Comparison of ENCODE assay signal across 28 cellular contexts in genomic region chr1:30129001-30129408, GRCh38.
"Had no signal": no experiment of that assay in that cellular context is flagged by ENCODE, and none has a peak within 500 bp of the region (broad histone marks: within the 10 kb centered on the region; RNA-seq: fewer than 3 reads in every experiment).

No MANE protein-coding gene starts in this region.

- H3K27me3 ChIP-seq: ascending aorta, sigmoid colon, uterus had no signal

- H3K4me1 Mint-ChIP-seq: activated CD4-positive, alpha-beta T cell treated with anti-CD3 and anti-CD28 coated beads, Interleukin-2, amount 10 ng/mL, durations not matched to agents 24 days and 14 days; activated naive CD8-positive, alpha-beta T cell treated with anti-CD3 and anti-CD28 coated beads, Interleukin-2, amount 10 ng/mL, durations not matched to agents 7 days and 5 days; stimulated activated effector memory CD8-positive, alpha-beta T cell treated with anti-CD3 and anti-CD28 coated beads, Interleukin-12 subunit alpha, Interleukin-12 subunit beta, amount 100 ng/mL, for 72 hours had no signal

- H3K36me3 Mint-ChIP-seq: activated CD4-positive, alpha-beta memory T cell treated with anti-CD3 and anti-CD28 coated beads for 36 hours; activated naive CD8-positive, alpha-beta T cell treated with anti-CD3 and anti-CD28 coated beads, Interleukin-2, amount 10 ng/mL, durations not matched to agents 7 days and 5 days; brain; stimulated activated effector memory CD8-positive, alpha-beta T cell treated with anti-CD3 and anti-CD28 coated beads, Interleukin-12 subunit alpha, Interleukin-12 subunit beta, amount 100 ng/mL, for 72 hours; T-cell; type B pancreatic cell had no signal

- H3K27me3 Mint-ChIP-seq: activated naive CD8-positive, alpha-beta T cell treated with anti-CD3 and anti-CD28 coated beads, Interleukin-2, amount 10 ng/mL, durations not matched to agents 7 days and 5 days had no signal

- H3K36me3 ChIP-seq: ascending aorta, left lung, sigmoid colon, uterus had no signal

- H3K27ac ChIP-seq: ascending aorta, sigmoid colon, uterus had no signal

- DNase-seq: activated CD4-positive, alpha-beta memory T cell treated with anti-CD3 and anti-CD28 coated beads for 36 hours; activated CD4-positive, alpha-beta T cell treated with anti-CD3 and anti-CD28 coated beads, Interleukin-2, amount 10 ng/mL, durations not matched to agents 24 days and 14 days; activated CD4-positive, CD25-positive, alpha-beta regulatory T cell treated with anti-CD3 and anti-CD28 coated beads, Interleukin-2, amount 50 U/mL, for 72 hours; activated CD8-positive, alpha-beta memory T cell treated with anti-CD3 and anti-CD28 coated beads, Interleukin-2, amount 50 U/mL, for 4 hours; activated effector memory CD4-positive, alpha-beta T cell treated with anti-CD3 and anti-CD28 coated beads, Interleukin-2, amount 50 U/mL, for 16 hours; activated naive CD4-positive, alpha-beta T cell treated with anti-CD3 and anti-CD28 coated beads for 36 hours; activated naive CD8-positive, alpha-beta T cell treated with anti-CD3 and anti-CD28 coated beads, Interleukin-2, amount 10 ng/mL, durations not matched to agents 7 days and 5 days; activated T-cell treated with anti-CD3 and anti-CD28 coated beads, Interleukin-2, amount 50 U/mL, for 1 hour; caudate nucleus; cortex of kidney; effector memory CD8-positive, alpha-beta T cell; foreskin fibroblast; head of caudate nucleus; left lung; sigmoid colon; small intestine; stimulated activated CD4-positive, alpha-beta T cell treated with anti-CD3 and anti-CD28 coated beads, Interleukin-4, amount 100 ng/mL, for 24 hours; T-cell; uterus had no signal

- ATAC-seq: effector memory CD8-positive, alpha-beta T cell; esophagus mucosa; stimulated activated effector memory CD8-positive, alpha-beta T cell treated with anti-CD3 and anti-CD28 coated beads, Interleukin-12 subunit alpha, Interleukin-12 subunit beta, amount 100 ng/mL, for 72 hours; T-cell had no signal

- H3K9me3 Mint-ChIP-seq: activated CD4-positive, alpha-beta memory T cell treated with anti-CD3 and anti-CD28 coated beads for 36 hours; activated CD4-positive, alpha-beta T cell treated with anti-CD3 and anti-CD28 coated beads, Interleukin-2, amount 10 ng/mL, durations not matched to agents 24 days and 14 days; activated naive CD4-positive, alpha-beta T cell treated with anti-CD3 and anti-CD28 coated beads for 36 hours; activated naive CD8-positive, alpha-beta T cell treated with anti-CD3 and anti-CD28 coated beads, Interleukin-2, amount 10 ng/mL, durations not matched to agents 7 days and 5 days; activated T-helper 1 cell treated with anti-CD3 and anti-CD28 coated beads, Interleukin-12 subunit alpha, Interleukin-12 subunit beta, Interleukin-2, Interleukin-4 antibody, amounts not matched to agents 30 ng/mL and 10 ng/mL and 1 ng/mL, durations not matched to agents 14 hours and 24 hours and 36 hours; effector memory CD8-positive, alpha-beta T cell; nephron; stimulated activated effector memory CD8-positive, alpha-beta T cell treated with anti-CD3 and anti-CD28 coated beads, Interleukin-12 subunit alpha, Interleukin-12 subunit beta, amount 100 ng/mL, for 72 hours; stimulated activated naive CD8-positive, alpha-beta T cell treated with anti-CD3 and anti-CD28 coated beads, Interleukin-15, Interleukin-2, amounts not matched to agents 100 ng/mL and 50 ng/mL, for 24 hours; T-cell; T-helper 2 cell treated with Interferon-gamma antibody and Interleukin-4, amounts not matched to agents 5 μg/mL and 100 μg/mL, for 36 hours; type B pancreatic cell had no signal

- H3K4me3 ChIP-seq: ascending aorta, sigmoid colon, uterus had no signal

- H3K4me1 ChIP-seq: ascending aorta, sigmoid colon, uterus had no signal

- H3K4me3 Mint-ChIP-seq: activated CD4-positive, alpha-beta memory T cell treated with anti-CD3 and anti-CD28 coated beads for 36 hours; activated CD4-positive, alpha-beta T cell treated with anti-CD3 and anti-CD28 coated beads, Interleukin-2, amount 10 ng/mL, durations not matched to agents 24 days and 14 days; activated naive CD4-positive, alpha-beta T cell treated with anti-CD3 and anti-CD28 coated beads for 36 hours; activated naive CD8-positive, alpha-beta T cell treated with anti-CD3 and anti-CD28 coated beads, Interleukin-2, amount 10 ng/mL, durations not matched to agents 7 days and 5 days; activated T-helper 1 cell treated with anti-CD3 and anti-CD28 coated beads, Interleukin-12 subunit alpha, Interleukin-12 subunit beta, Interleukin-2, Interleukin-4 antibody, amounts not matched to agents 30 ng/mL and 10 ng/mL and 1 ng/mL, durations not matched to agents 14 hours and 24 hours and 36 hours; brain; effector memory CD8-positive, alpha-beta T cell; nephron; stimulated activated effector memory CD8-positive, alpha-beta T cell treated with anti-CD3 and anti-CD28 coated beads, Interleukin-12 subunit alpha, Interleukin-12 subunit beta, amount 100 ng/mL, for 72 hours; stimulated activated naive CD8-positive, alpha-beta T cell treated with anti-CD3 and anti-CD28 coated beads, Interleukin-15, Interleukin-2, amounts not matched to agents 100 ng/mL and 50 ng/mL, for 24 hours; T-cell; T-helper 2 cell treated with Interferon-gamma antibody and Interleukin-4, amounts not matched to agents 5 μg/mL and 100 μg/mL, for 36 hours; type B pancreatic cell had no signal

- H3K9me3 ChIP-seq: ascending aorta, left lung, uterus had no signal

- H3K27ac Mint-ChIP-seq: activated CD4-positive, alpha-beta memory T cell treated with anti-CD3 and anti-CD28 coated beads for 36 hours; activated CD4-positive, alpha-beta T cell treated with anti-CD3 and anti-CD28 coated beads, Interleukin-2, amount 10 ng/mL, durations not matched to agents 24 days and 14 days; activated naive CD4-positive, alpha-beta T cell treated with anti-CD3 and anti-CD28 coated beads for 36 hours; activated naive CD8-positive, alpha-beta T cell treated with anti-CD3 and anti-CD28 coated beads, Interleukin-2, amount 10 ng/mL, durations not matched to agents 7 days and 5 days; activated T-helper 1 cell treated with anti-CD3 and anti-CD28 coated beads, Interleukin-12 subunit alpha, Interleukin-12 subunit beta, Interleukin-2, Interleukin-4 antibody, amounts not matched to agents 30 ng/mL and 10 ng/mL and 1 ng/mL, durations not matched to agents 14 hours and 24 hours and 36 hours; brain; effector memory CD8-positive, alpha-beta T cell; stimulated activated effector memory CD8-positive, alpha-beta T cell treated with anti-CD3 and anti-CD28 coated beads, Interleukin-12 subunit alpha, Interleukin-12 subunit beta, amount 100 ng/mL, for 72 hours; stimulated activated naive CD8-positive, alpha-beta T cell treated with anti-CD3 and anti-CD28 coated beads, Interleukin-15, Interleukin-2, amounts not matched to agents 100 ng/mL and 50 ng/mL, for 24 hours; T-cell; T-helper 2 cell treated with Interferon-gamma antibody and Interleukin-4, amounts not matched to agents 5 μg/mL and 100 μg/mL, for 36 hours; type B pancreatic cell had no signal
